Comparison of ENCODE assay signal across 8 cellular contexts in the genomic region with DNA sequence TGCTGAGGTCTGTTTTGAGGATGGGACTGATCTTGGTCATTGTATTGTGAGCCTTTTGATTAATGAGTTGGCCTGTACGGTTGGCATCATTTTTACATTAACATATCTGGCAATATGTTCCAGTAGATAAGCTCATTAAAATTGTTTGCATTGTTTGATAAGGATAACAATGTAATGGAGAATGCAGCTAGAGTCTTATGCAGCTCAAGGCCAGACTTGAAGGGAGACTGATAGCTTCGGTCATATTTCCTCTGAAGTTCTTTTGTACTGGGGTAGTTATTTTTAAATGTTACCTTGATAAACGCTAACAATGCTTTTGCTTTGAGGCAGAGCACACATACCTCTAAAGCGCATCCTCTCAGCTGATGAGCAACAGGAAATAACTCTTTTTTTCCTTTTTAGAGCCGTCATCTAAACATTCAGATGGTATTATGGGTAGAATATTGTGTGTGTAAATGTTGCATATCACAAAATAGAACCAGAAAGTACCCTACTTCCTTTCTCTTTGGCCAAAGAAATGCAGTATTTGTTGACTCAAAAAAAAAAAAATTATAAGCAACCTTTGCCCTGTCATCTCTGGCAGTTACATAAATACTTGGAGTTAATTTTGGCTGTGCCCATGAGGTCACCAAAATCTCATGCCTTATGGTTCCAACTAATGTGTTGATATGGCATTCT. TPM values are rescaled to one million over a fixed set of nuclear protein-coding genes. Genes with fewer than 3 reads are reported as not detected.
DNase-seq lines count a peak whose midpoint lies in the region; ATAC-seq and TF ChIP-seq lines count a peak whose summit lies in the region.

No MANE protein-coding gene starts in this region.

- H3K4me3 ChIP-seq in CD8-positive, alpha-beta T cell (ENCODE audit: low read depth, low read length): peak overlapping the region; percentile 90
- peak overlapping the region; percentile 79 to 82 for H3K4me3 ChIP-seq in ascending aorta
- H3K4me3 ChIP-seq in thyroid gland (replicated peaks in 1 of 3): peak overlapping the region in 1 of 3 donors; percentile 62

- peak overlapping the region; percentile 96 for H3K27ac Mint-ChIP-seq in CD8-positive, alpha-beta T cell
- H3K27ac Mint-ChIP-seq in HFFc6: peak overlapping the region; percentile 95

- TF ChIP-seq POLR2A in thyroid gland (IDR thresholded peaks at IDR 0.05): no peak

- CTCF ChIA-PET in CD8-positive, alpha-beta T cell (lab: Charles Lee): interaction anchor here (0.9 to 4.9 kb wide), 4 partner anchors 14 to 102 kb away, joined by 3 to 71 read pairs (median 4); no protein-coding TSS in a partner anchor

- peaks cover 15% of the 10 kb centered on the region for H3K36me3 Mint-ChIP-seq in CD8-positive, alpha-beta T cell
- H3K36me3 Mint-ChIP-seq in HFFc6 (ENCODE audit: low read depth): no peaks in the 10 kb centered on the region

- peaks cover 50% of the 10 kb centered on the region for H3K4me1 ChIP-seq in CD8-positive, alpha-beta T cell (ENCODE audit: insufficient read depth, low read length)
- H3K4me1 ChIP-seq in ascending aorta (peaks cover 0 to 28% of the 10 kb centered on the region in 2 donors), thyroid gland (peaks cover 17 to 18% of the 10 kb centered on the region in 2 donors)

- no peaks in the 10 kb centered on the region for H3K9me3 Mint-ChIP-seq in CD8-positive, alpha-beta T cell
- H3K9me3 Mint-ChIP-seq in HFFc6: no peaks in the 10 kb centered on the region

- H3K27me3 Mint-ChIP-seq in CD8-positive, alpha-beta T cell (ENCODE audit: low read depth): no peaks in the 10 kb centered on the region
- H3K27me3 Mint-ChIP-seq in HFFc6 (ENCODE audit: insufficient read depth): no peaks in the 10 kb centered on the region; the same call in 1 of the 2 replicates

- POLR2A ChIA-PET in CD8-positive, alpha-beta T cell (lab: Charles Lee): interaction anchor here (1.1 to 3.9 kb wide), 5 partner anchors 10 to 302 kb away, joined by 3 to 65 read pairs (median 10); partner anchors contain the start of gene ZNF24

- DNase-seq in CD8-positive, alpha-beta T cell: peak in 1 of 7 experiments; percentile 56
- DNase-seq in HFFc6: no peak
- DNase-seq in ascending aorta (ENCODE audit: low spot score in 2 of 2): no peak
- DNase-seq in left colon: no peak
- DNase-seq in thyroid gland: no peak
- no peak for DNase-seq in NCI-H526 (lab: John Stamatoyannopoulos, UW)
- no peak for DNase-seq in dedifferentiated amniotic fluid mesenchymal stem cell (ENCODE audit: extremely low spot score)

- peaks cover 57% of the 10 kb centered on the region for H3K4me1 Mint-ChIP-seq in CD8-positive, alpha-beta T cell (ENCODE audit: low read depth)
- H3K4me1 Mint-ChIP-seq in HFFc6 (ENCODE audit: low read depth): peaks cover 78% of the 10 kb centered on the region

- H3K36me3 ChIP-seq in CD8-positive, alpha-beta T cell (ENCODE audit: insufficient read depth, low read length): no peaks in the 10 kb centered on the region
- H3K36me3 ChIP-seq in ascending aorta: no peaks in the 10 kb centered on the region
- H3K36me3 ChIP-seq in thyroid gland: no peaks in the 10 kb centered on the region

- ATAC-seq in CD8-positive, alpha-beta T cell: peak; percentile 54
- ATAC-seq in left colon (peak; percentile 15), HG03457 (IDR thresholded peaks at IDR 0.05; ENCODE audit: unreplicated experiment) (no peak)

- 67 to 68% methylated on average over 5 of the region's 5 CpGs for WGBS in thyroid gland, 2 donors

- peak overlapping the region; percentile 96 for H3K27ac ChIP-seq in CD8-positive, alpha-beta T cell (ENCODE audit: low read depth, low read length)
- H3K27ac ChIP-seq in ascending aorta (peak overlapping the region; percentile 76 to 82), thyroid gland (peak overlapping the region; percentile 19 to 83 (median 42))

- intact Hi-C loops in CD8-positive, alpha-beta T cell (cut with DNase I, micrococcal nuclease): loop anchor here (2.0 to 10.0 kb wide), 9 partner anchors 64 to 1025 kb away; partner anchors contain the start of genes GALNT1 (in 2 of the 2), INO80C (in 2 of the 2), RMP24 (in 1 of the 2) and RPRD1A (in 1 of the 2)
- intact Hi-C loops in ascending aorta (cut with DNase I) (loop anchor here (5.0 kb wide), 3 partner anchors 35 to 300 kb away; partner anchors contain the start of gene ZNF24), left colon (cut with DNase I, micrococcal nuclease) (no loop called here), thyroid gland (cut with DNase I) (no loop called here)

- H3K4me3 Mint-ChIP-seq in CD8-positive, alpha-beta T cell: peak overlapping the region; percentile 98
- H3K4me3 Mint-ChIP-seq in HFFc6: peak overlapping the region; percentile 99

- no peak for TF ChIP-seq CTCF in CD8-positive, alpha-beta T cell (IDR thresholded peaks at IDR 0.05)
- TF ChIP-seq CTCF in HFFc6 (IDR thresholded peaks at IDR 0.05): no peak
- TF ChIP-seq CTCF in ascending aorta (IDR thresholded peaks at IDR 0.05): no peak
- no peak for TF ChIP-seq CTCF in thyroid gland (IDR thresholded peaks at IDR 0.05)

- no peaks in the 10 kb centered on the region for H3K9me3 ChIP-seq in CD8-positive, alpha-beta T cell (ENCODE audit: low read length)
- no peaks in the 10 kb centered on the region for H3K9me3 ChIP-seq in ascending aorta
- no peaks in the 10 kb centered on the region for H3K9me3 ChIP-seq in thyroid gland

- no peaks in the 10 kb centered on the region for H3K27me3 ChIP-seq in CD8-positive, alpha-beta T cell (ENCODE audit: insufficient read depth, low read length)
- H3K27me3 ChIP-seq in ascending aorta: no peaks in the 10 kb centered on the region
- H3K27me3 ChIP-seq in thyroid gland: no peaks in the 10 kb centered on the region

RNA-seq across cellular contexts. Expression of gene MAPRE2, which starts 1.3 kb away (rescaled TPM):
- 100 to 1,000 TPM; 137 to 145 TPM for total RNA-seq in CD8-positive, alpha-beta T cell
- total RNA-seq in HFFc6 (2021; fragmentation: NEBNext Ultra II Directional; extraction: Animal tissue kit (Norgen Biotek cat#: 25700)): 10 to 100 TPM; 22.4 to 39.1 (median 24.4) TPM
- total RNA-seq in ascending aorta (22.4 TPM), left colon (10 to 100 TPM; 30.8 to 31.6 TPM), thyroid gland (10 to 100 TPM; 22.6 to 38.1 (median 28.8) TPM)

Comparison
In these comparisons a context has a peak if more than half of its experiments do, and no peak if none do; other contexts are left out.
1. H3K27ac ChIP-seq: peak in every context shown above with its lines; median percentile 96 in CD8-positive, alpha-beta T cell; 79 in ascending aorta; 42 in thyroid gland.
2. intact Hi-C loops: an anchor here in CD8-positive, alpha-beta T cell (2.0 to 10.0 kb wide) and ascending aorta (5.0 kb wide); none called in left colon and thyroid gland.